In the genomic region with DNA sequence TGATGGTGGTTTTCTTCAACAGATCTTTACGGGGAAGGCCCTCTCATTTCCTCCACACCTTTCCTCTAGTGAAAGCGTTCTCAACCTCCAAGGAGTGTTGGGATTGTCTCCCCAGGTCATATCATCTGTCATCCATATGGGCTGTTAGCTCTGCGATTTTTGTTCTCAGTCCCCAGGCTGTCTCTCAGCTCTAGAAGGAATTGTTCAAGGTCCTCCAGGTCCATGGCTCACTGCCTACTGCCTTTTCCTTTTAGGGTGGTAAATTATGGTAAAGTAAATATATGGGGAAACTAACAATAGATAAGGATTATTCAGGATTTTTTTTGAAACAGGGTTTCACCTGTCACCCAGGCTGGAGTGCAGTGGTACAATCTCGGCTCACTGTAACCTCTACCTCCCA, we compare ENCODE assay signal across 23 cellular contexts. TPM values are rescaled to one million over a fixed set of nuclear protein-coding genes. Genes with fewer than 3 reads are reported as not detected.
DNase-seq lines count a peak whose midpoint lies in the region; ATAC-seq and TF ChIP-seq lines count a peak whose summit lies in the region.
"Had no signal": no experiment of that assay in that cellular context is flagged by ENCODE, and none has a peak within 500 bp of the region (broad histone marks: within the 10 kb centered on the region; RNA-seq: fewer than 3 reads in every experiment).

No MANE protein-coding gene starts in this region.

- H3K36me3 ChIP-seq in HCT116 (ENCODE audit: control insufficient read depth in 1 of 2, insufficient read depth in 2 of 2, low read length in 2 of 2) (no peaks in the 10 kb centered on the region), body of pancreas (replicated peaks in 1 of 2; ENCODE audit: insufficient read depth in 1 of 2, low read depth in 2 of 2) (no peaks in the 10 kb centered on the region), mucosa of stomach (ENCODE audit: control insufficient read depth, insufficient read depth, low read length) (no peaks in the 10 kb centered on the region)
- H3K36me3 ChIP-seq: adrenal gland, heart left ventricle, SJSA1, thoracic aorta had no signal

- intact Hi-C loops in HCT116 (cut with micrococcal nuclease) = no loop called here
- intact Hi-C loops in body of pancreas (cut with DNase I) = no loop called here

- no TSS peak for BruUV-seq in HCT116 (replicated peaks; lab: Mats Ljungman, UMichigan)

- H4K20me1 ChIP-seq in HCT116 (ENCODE audit: insufficient read depth) = no peaks in the 10 kb centered on the region

- POLR2A ChIA-PET in HCT116 (lab: Charles Lee) = interaction anchor here (0.8 to 4.2 kb wide), 5 partner anchors 9 to 37 kb away, joined by 4 to 28 read pairs (median 6); partner anchors contain the start of gene ELF3

- CTCF ChIA-PET in HCT116 (lab: Charles Lee) = no interaction called here

- H3K4me3 ChIP-seq in HCT116 (replicated peaks in 1 of 2; ENCODE audit: low read depth in 1 of 2, low read length in 2 of 2) = no peak overlapping the region
- no peak overlapping the region for H3K4me3 ChIP-seq in body of pancreas
- no peak overlapping the region for H3K4me3 ChIP-seq in mucosa of stomach (ENCODE audit: low read length)
- H3K4me3 ChIP-seq: adrenal gland, heart left ventricle, SJSA1, thoracic aorta had no signal

- no peaks in the 10 kb centered on the region for H3K9me3 ChIP-seq in HCT116 (ENCODE audit: control insufficient read depth in 1 of 2, insufficient read depth in 1 of 2, low read depth in 1 of 2, low read length in 2 of 2)
- no peaks in the 10 kb centered on the region for H3K9me3 ChIP-seq in body of pancreas
- H3K9me3 ChIP-seq in mucosa of stomach (ENCODE audit: control insufficient read depth, low read length) = no peaks in the 10 kb centered on the region
- H3K9me3 ChIP-seq: adrenal gland, heart left ventricle, SJSA1, thoracic aorta had no signal

- H2AFZ ChIP-seq in HCT116 (ENCODE audit: low read depth, low read length, poor library complexity, severe bottlenecking) = no peak overlapping the region

- RAD21 ChIA-PET in HCT116 (lab: Charles Lee; ENCODE audit: low non-redundant PET in 1 of 2, low total read pairs in 2 of 2, uncharacterized antibody in 2 of 2, unreplicated experiment in 2 of 2) = no interaction called here

- DNase-seq in COR-L47 (lab: John Stamatoyannopoulos, UW) (peak; percentile 17), HCT116 (ENCODE audit: low read depth, low spot score) (no peak), body of pancreas (peak in 3 of 4 donors; percentile 42 to 60 (median 59)), glomerular visceral epithelial cell (ENCODE audit: extremely low spot score) (no peak)
- no peak for DNase-seq in effector CD8-positive, alpha-beta T cell (lab: John Stamatoyannopoulos, UW)
- DNase-seq in activated CD4-positive, alpha-beta T cell treated with anti-CD3 and anti-CD28 coated beads for 1 hour = no peak
- DNase-seq in activated CD8-positive, alpha-beta memory T cell treated with anti-CD3 and anti-CD28 coated beads, Interleukin-2, amount 50 U/mL, for 48 hours = no peak
- DNase-seq: activated B cell treated with CpG ODN at 0.5 μM for 24 hours; activated CD4-positive, alpha-beta T cell treated with anti-CD3 and anti-CD28 coated beads, Interleukin-2, amount 50 U/mL, for 4 hours; activated naive CD4-positive, alpha-beta T cell treated with anti-CD3 and anti-CD28 coated beads for 36 hours; adrenal gland; heart left ventricle; mammary epithelial cell; NCI-H1105; NCI-H2081 treated with DMSO at 0.1 percent for 48 hours; NCI-H524 treated with DMSO at 0.1 percent for 48 hours; stimulated activated naive CD8-positive, alpha-beta T cell treated with anti-CD3 and anti-CD28 coated beads, Interleukin-15, Interleukin-2, amounts not matched to agents 100 U/mL and 50 U/mL, for 24 hours had no signal

- WGBS in body of pancreas, 2 donors = 53% methylated on average over 4 of the region's 4 CpGs

- no peaks in the 10 kb centered on the region for H3K9me2 ChIP-seq in HCT116 (ENCODE audit: insufficient read depth)

- H3K27ac ChIP-seq in HCT116 (ENCODE audit: low read depth, low read length) (no peak overlapping the region), body of pancreas (peak overlapping the region; percentile 79 to 97 (median 92))
- H3K27ac ChIP-seq: adrenal gland, SJSA1, thoracic aorta had no signal

- H3K27me3 ChIP-seq in HCT116 (ENCODE audit: insufficient read depth, low read length) = no peaks in the 10 kb centered on the region
- H3K27me3 ChIP-seq in body of pancreas = no peaks in the 10 kb centered on the region
- H3K27me3 ChIP-seq in mucosa of stomach (ENCODE audit: control insufficient read depth, insufficient read depth, low read length) = no peaks in the 10 kb centered on the region
- H3K27me3 ChIP-seq: adrenal gland, heart left ventricle, SJSA1 had no signal

- TF ChIP-seq RAD21 in HCT116 (IDR thresholded peaks at IDR 0.05; ENCODE audit: low read depth) = no peak

- ATAC-seq in HCT116 (no peak), body of pancreas (no peak)

- peak overlapping the region; percentile 58 for H3K4me2 ChIP-seq in HCT116 (ENCODE audit: low read length)

- H3K79me2 ChIP-seq in HCT116 (ENCODE audit: insufficient read depth, low read length) = no peaks in the 10 kb centered on the region

- no peak overlapping the region; the same call in 1 of the 2 replicates for H3K9ac ChIP-seq in HCT116 (ENCODE audit: low read length)
- H3K9ac ChIP-seq in mucosa of stomach (ENCODE audit: low read length) = peak overlapping the region; percentile 94

- TF ChIP-seq POLR2A in HCT116 (IDR thresholded peaks at IDR 0.05; ENCODE audit: borderline replicate concordance, extremely low read depth, insufficient read depth, insufficient read length) = no peak
- no peak for TF ChIP-seq POLR2A in body of pancreas (IDR thresholded peaks at IDR 0.05)

- TF ChIP-seq CTCF in HCT116 (IDR thresholded peaks at IDR 0.05 in 2 of 3, conservative IDR thresholded peaks at IDR 0.05 in 1 of 3; ENCODE audit: borderline replicate concordance in 1 of 3, insufficient read depth in 1 of 3, low read depth in 2 of 3, low read length in 2 of 3) = no peak
- no peak for TF ChIP-seq CTCF in body of pancreas (IDR thresholded peaks at IDR 0.05)

- H3K4me1 ChIP-seq in HCT116 (ENCODE audit: control insufficient read depth in 1 of 2, insufficient read depth in 2 of 2, low read length in 2 of 2) (peaks cover 43 to 69% of the 10 kb centered on the region in 2 experiments), body of pancreas (peaks cover 65% of the 10 kb centered on the region), mucosa of stomach (ENCODE audit: control insufficient read depth, insufficient read depth, low read length) (peaks cover 72% of the 10 kb centered on the region)
- H3K4me1 ChIP-seq: adrenal gland had no signal

TF ChIP-seq in HCT116, 20 proteins besides CTCF, POLR2A, EP300 and RAD21:
- no peak for TF ChIP-seq CEBPB (IDR thresholded peaks at IDR 0.05; ENCODE audit: low read depth)
- TF ChIP-seq ELF1 (IDR thresholded peaks at IDR 0.05; ENCODE audit: borderline replicate concordance, low read depth) = no peak
- no peak for TF ChIP-seq ZFX (IDR thresholded peaks at IDR 0.05)
- TF ChIP-seq POLR2AphosphoS5 (IDR thresholded peaks at IDR 0.05; ENCODE audit: low read depth, low read length) = no peak
- TF ChIP-seq, protein P1, sequence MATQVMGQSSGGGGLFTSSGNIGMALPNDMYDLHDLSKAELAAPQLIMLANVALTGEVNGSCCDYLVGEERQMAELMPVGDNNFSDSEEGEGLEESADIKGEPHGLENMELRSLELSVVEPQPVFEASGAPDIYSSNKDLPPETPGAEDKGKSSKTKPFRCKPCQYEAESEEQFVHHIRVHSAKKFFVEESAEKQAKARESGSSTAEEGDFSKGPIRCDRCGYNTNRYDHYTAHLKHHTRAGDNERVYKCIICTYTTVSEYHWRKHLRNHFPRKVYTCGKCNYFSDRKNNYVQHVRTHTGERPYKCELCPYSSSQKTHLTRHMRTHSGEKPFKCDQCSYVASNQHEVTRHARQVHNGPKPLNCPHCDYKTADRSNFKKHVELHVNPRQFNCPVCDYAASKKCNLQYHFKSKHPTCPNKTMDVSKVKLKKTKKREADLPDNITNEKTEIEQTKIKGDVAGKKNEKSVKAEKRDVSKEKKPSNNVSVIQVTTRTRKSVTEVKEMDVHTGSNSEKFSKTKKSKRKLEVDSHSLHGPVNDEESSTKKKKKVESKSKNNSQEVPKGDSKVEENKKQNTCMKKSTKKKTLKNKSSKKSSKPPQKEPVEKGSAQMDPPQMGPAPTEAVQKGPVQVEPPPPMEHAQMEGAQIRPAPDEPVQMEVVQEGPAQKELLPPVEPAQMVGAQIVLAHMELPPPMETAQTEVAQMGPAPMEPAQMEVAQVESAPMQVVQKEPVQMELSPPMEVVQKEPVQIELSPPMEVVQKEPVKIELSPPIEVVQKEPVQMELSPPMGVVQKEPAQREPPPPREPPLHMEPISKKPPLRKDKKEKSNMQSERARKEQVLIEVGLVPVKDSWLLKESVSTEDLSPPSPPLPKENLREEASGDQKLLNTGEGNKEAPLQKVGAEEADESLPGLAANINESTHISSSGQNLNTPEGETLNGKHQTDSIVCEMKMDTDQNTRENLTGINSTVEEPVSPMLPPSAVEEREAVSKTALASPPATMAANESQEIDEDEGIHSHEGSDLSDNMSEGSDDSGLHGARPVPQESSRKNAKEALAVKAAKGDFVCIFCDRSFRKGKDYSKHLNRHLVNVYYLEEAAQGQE (IDR thresholded peaks at IDR 0.05; ENCODE audit: low read depth) = no peak
- TF ChIP-seq EZH2 (IDR thresholded peaks at IDR 0.05) = no peak
- no peak for TF ChIP-seq FOSL1 (IDR thresholded peaks at IDR 0.05; ENCODE audit: low read depth)
- TF ChIP-seq, protein P2, sequence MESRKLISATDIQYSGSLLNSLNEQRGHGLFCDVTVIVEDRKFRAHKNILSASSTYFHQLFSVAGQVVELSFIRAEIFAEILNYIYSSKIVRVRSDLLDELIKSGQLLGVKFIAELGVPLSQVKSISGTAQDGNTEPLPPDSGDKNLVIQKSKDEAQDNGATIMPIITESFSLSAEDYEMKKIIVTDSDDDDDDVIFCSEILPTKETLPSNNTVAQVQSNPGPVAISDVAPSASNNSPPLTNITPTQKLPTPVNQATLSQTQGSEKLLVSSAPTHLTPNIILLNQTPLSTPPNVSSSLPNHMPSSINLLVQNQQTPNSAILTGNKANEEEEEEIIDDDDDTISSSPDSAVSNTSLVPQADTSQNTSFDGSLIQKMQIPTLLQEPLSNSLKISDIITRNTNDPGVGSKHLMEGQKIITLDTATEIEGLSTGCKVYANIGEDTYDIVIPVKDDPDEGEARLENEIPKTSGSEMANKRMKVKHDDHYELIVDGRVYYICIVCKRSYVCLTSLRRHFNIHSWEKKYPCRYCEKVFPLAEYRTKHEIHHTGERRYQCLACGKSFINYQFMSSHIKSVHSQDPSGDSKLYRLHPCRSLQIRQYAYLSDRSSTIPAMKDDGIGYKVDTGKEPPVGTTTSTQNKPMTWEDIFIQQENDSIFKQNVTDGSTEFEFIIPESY (IDR thresholded peaks at IDR 0.05; ENCODE audit: extremely low read depth, insufficient replicate concordance, low read length) = no peak
- no peak for TF ChIP-seq CBX3 (IDR thresholded peaks at IDR 0.05; ENCODE audit: low read depth)
- TF ChIP-seq EGR1 (IDR thresholded peaks at IDR 0.05; ENCODE audit: low read depth) = no peak

RNA-seq across cellular contexts. Expression of gene ELF3, which starts 37.6 kb away (rescaled TPM):
- total RNA-seq in HCT116 (2021; ENCODE audit: unreplicated experiment) = 200 TPM
- polyA plus RNA-seq in HCT116 (2012) = 284 and 412 TPM in 2 replicates
- total RNA-seq in body of pancreas = 100 to 1,000 TPM in 1 of 2 donors, 10 to 100 TPM in 1; 93.7 to 293 TPM
- total RNA-seq: myocyte, RPMI7951 had no signal
- polyA plus RNA-seq: CD14-positive monocyte had no signal

Comparison
In these comparisons a context has a peak if more than half of its experiments do, and no peak if none do; other contexts are left out.
1. DNase-seq: peak in COR-L47 (single experiment) and body of pancreas (3 of 4); none in HCT116 (single experiment), effector CD8-positive, alpha-beta T cell (single experiment), glomerular visceral epithelial cell (single experiment), activated CD4-positive, alpha-beta T cell treated with anti-CD3 and anti-CD28 coated beads for 1 hour (single experiment) and activated CD8-positive, alpha-beta memory T cell treated with anti-CD3 and anti-CD28 coated beads, Interleukin-2, amount 50 U/mL, for 48 hours (single experiment).